ENCODE assay signal across 1 cellular context in the genomic region with DNA sequence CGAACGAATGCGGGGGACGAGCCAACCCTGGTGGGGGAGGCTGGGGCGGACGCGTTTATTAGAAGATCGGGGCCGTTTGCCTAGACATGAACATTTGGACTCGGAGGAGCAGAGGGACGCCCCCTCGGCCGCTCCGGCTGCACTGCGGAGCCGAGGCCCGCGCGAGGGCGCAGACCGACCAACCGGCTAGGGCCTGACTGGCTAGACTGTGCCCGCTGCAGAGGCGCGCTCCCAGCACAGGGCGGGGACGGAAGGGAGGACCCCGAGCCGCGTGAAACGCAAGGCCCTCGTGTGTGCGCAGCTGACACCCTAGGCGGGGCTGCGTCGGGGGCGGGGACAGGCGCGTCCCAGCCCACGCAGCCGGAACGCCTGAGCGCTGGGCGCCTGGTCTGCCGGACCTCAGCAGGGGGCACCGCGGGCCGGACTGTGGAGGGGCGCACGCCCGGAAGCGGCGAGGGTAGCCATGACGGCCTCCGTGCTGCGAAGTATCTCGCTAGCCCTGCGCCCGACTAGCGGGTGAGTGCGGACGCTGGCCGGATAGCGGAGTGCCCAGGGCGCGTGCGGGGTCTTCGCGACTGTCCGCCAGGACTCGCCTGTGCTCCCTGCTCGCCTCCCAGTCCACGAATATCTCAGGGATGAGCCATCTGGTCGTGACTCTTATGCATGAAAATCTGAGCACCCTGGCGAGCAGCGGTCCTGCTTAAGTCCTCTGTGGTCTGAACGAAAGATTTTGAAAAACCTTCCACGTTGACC.
TF ChIP-seq lines count a peak whose summit lies in the region.

A gene (plus strand): TSS at position 454 of the 753 bp plus-strand sequence. CDS start 10 bp downstream, at position 464.

TF ChIP-seq in GM12878, 131 proteins besides CTCF, POLR2A, EP300 and RAD21 (continued from another document and continues in another):
- TF ChIP-seq, protein P1, sequence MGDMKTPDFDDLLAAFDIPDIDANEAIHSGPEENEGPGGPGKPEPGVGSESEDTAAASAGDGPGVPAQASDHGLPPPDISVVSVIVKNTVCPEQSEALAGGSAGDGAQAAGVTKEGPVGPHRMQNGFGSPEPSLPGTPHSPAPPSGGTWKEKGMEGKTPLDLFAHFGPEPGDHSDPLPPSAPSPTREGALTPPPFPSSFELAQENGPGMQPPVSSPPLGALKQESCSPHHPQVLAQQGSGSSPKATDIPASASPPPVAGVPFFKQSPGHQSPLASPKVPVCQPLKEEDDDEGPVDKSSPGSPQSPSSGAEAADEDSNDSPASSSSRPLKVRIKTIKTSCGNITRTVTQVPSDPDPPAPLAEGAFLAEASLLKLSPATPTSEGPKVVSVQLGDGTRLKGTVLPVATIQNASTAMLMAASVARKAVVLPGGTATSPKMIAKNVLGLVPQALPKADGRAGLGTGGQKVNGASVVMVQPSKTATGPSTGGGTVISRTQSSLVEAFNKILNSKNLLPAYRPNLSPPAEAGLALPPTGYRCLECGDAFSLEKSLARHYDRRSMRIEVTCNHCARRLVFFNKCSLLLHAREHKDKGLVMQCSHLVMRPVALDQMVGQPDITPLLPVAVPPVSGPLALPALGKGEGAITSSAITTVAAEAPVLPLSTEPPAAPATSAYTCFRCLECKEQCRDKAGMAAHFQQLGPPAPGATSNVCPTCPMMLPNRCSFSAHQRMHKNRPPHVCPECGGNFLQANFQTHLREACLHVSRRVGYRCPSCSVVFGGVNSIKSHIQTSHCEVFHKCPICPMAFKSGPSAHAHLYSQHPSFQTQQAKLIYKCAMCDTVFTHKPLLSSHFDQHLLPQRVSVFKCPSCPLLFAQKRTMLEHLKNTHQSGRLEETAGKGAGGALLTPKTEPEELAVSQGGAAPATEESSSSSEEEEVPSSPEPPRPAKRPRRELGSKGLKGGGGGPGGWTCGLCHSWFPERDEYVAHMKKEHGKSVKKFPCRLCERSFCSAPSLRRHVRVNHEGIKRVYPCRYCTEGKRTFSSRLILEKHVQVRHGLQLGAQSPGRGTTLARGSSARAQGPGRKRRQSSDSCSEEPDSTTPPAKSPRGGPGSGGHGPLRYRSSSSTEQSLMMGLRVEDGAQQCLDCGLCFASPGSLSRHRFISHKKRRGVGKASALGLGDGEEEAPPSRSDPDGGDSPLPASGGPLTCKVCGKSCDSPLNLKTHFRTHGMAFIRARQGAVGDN (IDR thresholded peaks at IDR 0.05), result peak; percentile 83
- TF ChIP-seq RBBP5 (conservative IDR thresholded peaks at IDR 0.05) (no peak), SREBF2 (IDR thresholded peaks at IDR 0.05; ENCODE audit: low read length) (peak; percentile 60; the same call in 1 of the 2 replicates), ZNF24 (IDR thresholded peaks at IDR 0.05) (peak; percentile 88), BACH1 (IDR thresholded peaks at IDR 0.05; ENCODE audit: borderline replicate concordance) (peak; percentile 91), NRF1 (conservative IDR thresholded peaks at IDR 0.05; ENCODE audit: low read depth, low read length) (peak; percentile 52), HDAC6 (IDR thresholded peaks at IDR 0.05; ENCODE audit: unreplicated experiment) (no peak), WRNIP1 (IDR thresholded peaks at IDR 0.05; ENCODE audit: borderline replicate concordance, low read depth, low read length) (peak; percentile 98), SIN3A (IDR thresholded peaks at IDR 0.05; ENCODE audit: low read depth, low read length) (peak; percentile 97), EGR1 (IDR thresholded peaks at IDR 0.05; ENCODE audit: borderline replicate concordance in 1 of 2, low read depth in 2 of 2, low read length in 2 of 2) (peak; percentile 95 to 98), ZSCAN29 (IDR thresholded peaks at IDR 0.05) (peak; percentile 79; the same call in 1 of the 2 replicates), TBL1XR1 (IDR thresholded peaks at IDR 0.05; ENCODE audit: low read depth, low read length) (peak; percentile 92), BCL11A (IDR thresholded peaks at IDR 0.05; ENCODE audit: low read depth, low read length) (peak; percentile 40; the same call in 1 of the 2 replicates), ZNF384 (IDR thresholded peaks at IDR 0.05; ENCODE audit: borderline replicate concordance, low read depth, low read length) (0 out of 2 replicates have a peak, but pooled peaks have one; percentile 41), PAX8 (IDR thresholded peaks at IDR 0.05) (no peak), HCFC1 (IDR thresholded peaks at IDR 0.05; ENCODE audit: low read length) (peak; percentile 93), CBFB (IDR thresholded peaks at IDR 0.05; ENCODE audit: low read depth) (no peak), BHLHE40 (IDR thresholded peaks at IDR 0.05; ENCODE audit: borderline replicate concordance in 1 of 2, low read depth in 2 of 2, low read length in 1 of 2) (peak; percentile 81 to 90), IKZF2 (IDR thresholded peaks at IDR 0.05) (peak in 1 of 2 experiments; percentile 51; a peak in 1 of 4 replicates), IRF4 (IDR thresholded peaks at IDR 0.05; ENCODE audit: low read depth, low read length) (no peak), SRF (IDR thresholded peaks at IDR 0.05; ENCODE audit: low read depth in 2 of 2, low read length in 2 of 2) (peak; percentile 70 to 92), IKZF1 (conservative IDR thresholded peaks at IDR 0.05) (peak; percentile 90), HDGF (IDR thresholded peaks at IDR 0.05) (0 out of 2 replicates have a peak, but pooled peaks have one; percentile 64)
- TF ChIP-seq, protein P2, sequence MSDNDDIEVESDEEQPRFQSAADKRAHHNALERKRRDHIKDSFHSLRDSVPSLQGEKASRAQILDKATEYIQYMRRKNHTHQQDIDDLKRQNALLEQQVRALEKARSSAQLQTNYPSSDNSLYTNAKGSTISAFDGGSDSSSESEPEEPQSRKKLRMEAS (IDR thresholded peaks at IDR 0.05; ENCODE audit: low read depth, low read length), result peak; percentile 96
- TF ChIP-seq, protein P3, sequence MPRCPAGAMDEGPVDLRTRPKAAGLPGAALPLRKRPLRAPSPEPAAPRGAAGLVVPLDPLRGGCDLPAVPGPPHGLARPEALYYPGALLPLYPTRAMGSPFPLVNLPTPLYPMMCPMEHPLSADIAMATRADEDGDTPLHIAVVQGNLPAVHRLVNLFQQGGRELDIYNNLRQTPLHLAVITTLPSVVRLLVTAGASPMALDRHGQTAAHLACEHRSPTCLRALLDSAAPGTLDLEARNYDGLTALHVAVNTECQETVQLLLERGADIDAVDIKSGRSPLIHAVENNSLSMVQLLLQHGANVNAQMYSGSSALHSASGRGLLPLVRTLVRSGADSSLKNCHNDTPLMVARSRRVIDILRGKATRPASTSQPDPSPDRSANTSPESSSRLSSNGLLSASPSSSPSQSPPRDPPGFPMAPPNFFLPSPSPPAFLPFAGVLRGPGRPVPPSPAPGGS (IDR thresholded peaks at IDR 0.05; ENCODE audit: borderline replicate concordance, insufficient read depth, low read depth, low read length, poor library complexity, severe bottlenecking), result peak; percentile 87
- TF ChIP-seq, protein P4, sequence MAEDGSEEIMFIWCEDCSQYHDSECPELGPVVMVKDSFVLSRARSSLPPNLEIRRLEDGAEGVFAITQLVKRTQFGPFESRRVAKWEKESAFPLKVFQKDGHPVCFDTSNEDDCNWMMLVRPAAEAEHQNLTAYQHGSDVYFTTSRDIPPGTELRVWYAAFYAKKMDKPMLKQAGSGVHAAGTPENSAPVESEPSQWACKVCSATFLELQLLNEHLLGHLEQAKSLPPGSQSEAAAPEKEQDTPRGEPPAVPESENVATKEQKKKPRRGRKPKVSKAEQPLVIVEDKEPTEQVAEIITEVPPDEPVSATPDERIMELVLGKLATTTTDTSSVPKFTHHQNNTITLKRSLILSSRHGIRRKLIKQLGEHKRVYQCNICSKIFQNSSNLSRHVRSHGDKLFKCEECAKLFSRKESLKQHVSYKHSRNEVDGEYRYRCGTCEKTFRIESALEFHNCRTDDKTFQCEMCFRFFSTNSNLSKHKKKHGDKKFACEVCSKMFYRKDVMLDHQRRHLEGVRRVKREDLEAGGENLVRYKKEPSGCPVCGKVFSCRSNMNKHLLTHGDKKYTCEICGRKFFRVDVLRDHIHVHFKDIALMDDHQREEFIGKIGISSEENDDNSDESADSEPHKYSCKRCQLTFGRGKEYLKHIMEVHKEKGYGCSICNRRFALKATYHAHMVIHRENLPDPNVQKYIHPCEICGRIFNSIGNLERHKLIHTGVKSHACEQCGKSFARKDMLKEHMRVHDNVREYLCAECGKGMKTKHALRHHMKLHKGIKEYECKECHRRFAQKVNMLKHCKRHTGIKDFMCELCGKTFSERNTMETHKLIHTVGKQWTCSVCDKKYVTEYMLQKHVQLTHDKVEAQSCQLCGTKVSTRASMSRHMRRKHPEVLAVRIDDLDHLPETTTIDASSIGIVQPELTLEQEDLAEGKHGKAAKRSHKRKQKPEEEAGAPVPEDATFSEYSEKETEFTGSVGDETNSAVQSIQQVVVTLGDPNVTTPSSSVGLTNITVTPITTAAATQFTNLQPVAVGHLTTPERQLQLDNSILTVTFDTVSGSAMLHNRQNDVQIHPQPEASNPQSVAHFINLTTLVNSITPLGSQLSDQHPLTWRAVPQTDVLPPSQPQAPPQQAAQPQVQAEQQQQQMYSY (CRISPR knock-in tag; IDR thresholded peaks at IDR 0.05), result no peak
- TF ChIP-seq, protein P5, sequence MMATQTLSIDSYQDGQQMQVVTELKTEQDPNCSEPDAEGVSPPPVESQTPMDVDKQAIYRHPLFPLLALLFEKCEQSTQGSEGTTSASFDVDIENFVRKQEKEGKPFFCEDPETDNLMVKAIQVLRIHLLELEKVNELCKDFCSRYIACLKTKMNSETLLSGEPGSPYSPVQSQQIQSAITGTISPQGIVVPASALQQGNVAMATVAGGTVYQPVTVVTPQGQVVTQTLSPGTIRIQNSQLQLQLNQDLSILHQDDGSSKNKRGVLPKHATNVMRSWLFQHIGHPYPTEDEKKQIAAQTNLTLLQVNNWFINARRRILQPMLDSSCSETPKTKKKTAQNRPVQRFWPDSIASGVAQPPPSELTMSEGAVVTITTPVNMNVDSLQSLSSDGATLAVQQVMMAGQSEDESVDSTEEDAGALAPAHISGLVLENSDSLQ (IDR thresholded peaks at IDR 0.05), result peak; percentile 50; the same call in 1 of the 2 replicates
- TF ChIP-seq, protein P6, sequence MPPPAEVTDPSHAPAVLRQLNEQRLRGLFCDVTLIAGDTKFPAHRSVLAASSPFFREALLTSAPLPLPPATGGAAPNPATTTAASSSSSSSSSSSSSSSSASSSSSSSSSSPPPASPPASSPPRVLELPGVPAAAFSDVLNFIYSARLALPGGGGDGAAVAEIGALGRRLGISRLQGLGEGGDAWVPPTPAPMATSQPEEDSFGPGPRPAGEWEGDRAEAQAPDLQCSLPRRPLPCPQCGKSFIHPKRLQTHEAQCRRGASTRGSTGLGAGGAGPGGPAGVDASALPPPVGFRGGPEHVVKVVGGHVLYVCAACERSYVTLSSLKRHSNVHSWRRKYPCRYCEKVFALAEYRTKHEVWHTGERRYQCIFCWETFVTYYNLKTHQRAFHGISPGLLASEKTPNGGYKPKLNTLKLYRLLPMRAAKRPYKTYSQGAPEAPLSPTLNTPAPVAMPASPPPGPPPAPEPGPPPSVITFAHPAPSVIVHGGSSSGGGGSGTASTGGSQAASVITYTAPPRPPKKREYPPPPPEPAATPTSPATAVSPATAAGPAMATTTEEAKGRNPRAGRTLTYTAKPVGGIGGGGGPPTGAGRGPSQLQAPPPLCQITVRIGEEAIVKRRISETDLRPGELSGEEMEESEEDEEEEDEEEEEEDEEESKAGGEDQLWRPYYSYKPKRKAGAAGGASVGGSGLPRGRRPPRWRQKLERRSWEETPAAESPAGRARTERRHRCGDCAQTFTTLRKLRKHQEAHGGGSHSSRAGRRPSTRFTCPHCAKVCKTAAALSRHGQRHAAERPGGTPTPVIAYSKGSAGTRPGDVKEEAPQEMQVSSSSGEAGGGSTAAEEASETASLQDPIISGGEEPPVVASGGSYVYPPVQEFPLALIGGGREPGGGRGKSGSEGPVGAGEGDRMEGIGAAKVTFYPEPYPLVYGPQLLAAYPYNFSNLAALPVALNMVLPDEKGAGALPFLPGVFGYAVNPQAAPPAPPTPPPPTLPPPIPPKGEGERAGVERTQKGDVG (CRISPR knock-in tag; IDR thresholded peaks at IDR 0.05), result no peak
- TF ChIP-seq, protein P7, sequence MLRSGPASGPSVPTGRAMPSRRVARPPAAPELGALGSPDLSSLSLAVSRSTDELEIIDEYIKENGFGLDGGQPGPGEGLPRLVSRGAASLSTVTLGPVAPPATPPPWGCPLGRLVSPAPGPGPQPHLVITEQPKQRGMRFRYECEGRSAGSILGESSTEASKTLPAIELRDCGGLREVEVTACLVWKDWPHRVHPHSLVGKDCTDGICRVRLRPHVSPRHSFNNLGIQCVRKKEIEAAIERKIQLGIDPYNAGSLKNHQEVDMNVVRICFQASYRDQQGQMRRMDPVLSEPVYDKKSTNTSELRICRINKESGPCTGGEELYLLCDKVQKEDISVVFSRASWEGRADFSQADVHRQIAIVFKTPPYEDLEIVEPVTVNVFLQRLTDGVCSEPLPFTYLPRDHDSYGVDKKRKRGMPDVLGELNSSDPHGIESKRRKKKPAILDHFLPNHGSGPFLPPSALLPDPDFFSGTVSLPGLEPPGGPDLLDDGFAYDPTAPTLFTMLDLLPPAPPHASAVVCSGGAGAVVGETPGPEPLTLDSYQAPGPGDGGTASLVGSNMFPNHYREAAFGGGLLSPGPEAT (IDR thresholded peaks at IDR 0.05; ENCODE audit: low read depth), result peak; percentile 73; the same call in 1 of the 2 replicates
- TF ChIP-seq, protein P8, sequence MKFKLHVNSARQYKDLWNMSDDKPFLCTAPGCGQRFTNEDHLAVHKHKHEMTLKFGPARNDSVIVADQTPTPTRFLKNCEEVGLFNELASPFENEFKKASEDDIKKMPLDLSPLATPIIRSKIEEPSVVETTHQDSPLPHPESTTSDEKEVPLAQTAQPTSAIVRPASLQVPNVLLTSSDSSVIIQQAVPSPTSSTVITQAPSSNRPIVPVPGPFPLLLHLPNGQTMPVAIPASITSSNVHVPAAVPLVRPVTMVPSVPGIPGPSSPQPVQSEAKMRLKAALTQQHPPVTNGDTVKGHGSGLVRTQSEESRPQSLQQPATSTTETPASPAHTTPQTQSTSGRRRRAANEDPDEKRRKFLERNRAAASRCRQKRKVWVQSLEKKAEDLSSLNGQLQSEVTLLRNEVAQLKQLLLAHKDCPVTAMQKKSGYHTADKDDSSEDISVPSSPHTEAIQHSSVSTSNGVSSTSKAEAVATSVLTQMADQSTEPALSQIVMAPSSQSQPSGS (IDR thresholded peaks at IDR 0.05; ENCODE audit: low read length), result no peak; the same call in 1 of the 2 replicates
- TF ChIP-seq, protein P9, sequence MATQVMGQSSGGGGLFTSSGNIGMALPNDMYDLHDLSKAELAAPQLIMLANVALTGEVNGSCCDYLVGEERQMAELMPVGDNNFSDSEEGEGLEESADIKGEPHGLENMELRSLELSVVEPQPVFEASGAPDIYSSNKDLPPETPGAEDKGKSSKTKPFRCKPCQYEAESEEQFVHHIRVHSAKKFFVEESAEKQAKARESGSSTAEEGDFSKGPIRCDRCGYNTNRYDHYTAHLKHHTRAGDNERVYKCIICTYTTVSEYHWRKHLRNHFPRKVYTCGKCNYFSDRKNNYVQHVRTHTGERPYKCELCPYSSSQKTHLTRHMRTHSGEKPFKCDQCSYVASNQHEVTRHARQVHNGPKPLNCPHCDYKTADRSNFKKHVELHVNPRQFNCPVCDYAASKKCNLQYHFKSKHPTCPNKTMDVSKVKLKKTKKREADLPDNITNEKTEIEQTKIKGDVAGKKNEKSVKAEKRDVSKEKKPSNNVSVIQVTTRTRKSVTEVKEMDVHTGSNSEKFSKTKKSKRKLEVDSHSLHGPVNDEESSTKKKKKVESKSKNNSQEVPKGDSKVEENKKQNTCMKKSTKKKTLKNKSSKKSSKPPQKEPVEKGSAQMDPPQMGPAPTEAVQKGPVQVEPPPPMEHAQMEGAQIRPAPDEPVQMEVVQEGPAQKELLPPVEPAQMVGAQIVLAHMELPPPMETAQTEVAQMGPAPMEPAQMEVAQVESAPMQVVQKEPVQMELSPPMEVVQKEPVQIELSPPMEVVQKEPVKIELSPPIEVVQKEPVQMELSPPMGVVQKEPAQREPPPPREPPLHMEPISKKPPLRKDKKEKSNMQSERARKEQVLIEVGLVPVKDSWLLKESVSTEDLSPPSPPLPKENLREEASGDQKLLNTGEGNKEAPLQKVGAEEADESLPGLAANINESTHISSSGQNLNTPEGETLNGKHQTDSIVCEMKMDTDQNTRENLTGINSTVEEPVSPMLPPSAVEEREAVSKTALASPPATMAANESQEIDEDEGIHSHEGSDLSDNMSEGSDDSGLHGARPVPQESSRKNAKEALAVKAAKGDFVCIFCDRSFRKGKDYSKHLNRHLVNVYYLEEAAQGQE (IDR thresholded peaks at IDR 0.05; ENCODE audit: low read depth, low read length), result no peak; the same call in 1 of the 2 replicates
